21 cellular contexts compared by ENCODE assay signal in genomic region chr13:35887028-35887666, GRCh38.
A peak's percentile ranks its signal among the peaks of the same experiment; 100 is the strongest.
DNase-seq lines count a peak whose midpoint lies in the region; ATAC-seq and TF ChIP-seq lines count a peak whose summit lies in the region.
"Had no signal": no experiment of that assay in that cellular context is flagged by ENCODE, and none has a peak within 500 bp of the region (broad histone marks: within the 10 kb centered on the region; RNA-seq: fewer than 3 reads in every experiment).

No MANE protein-coding gene starts in this region.

- H3K4me3 ChIP-seq in dorsolateral prefrontal cortex (no peak overlapping the region), tibial artery (no peak overlapping the region)
- H3K4me3 ChIP-seq in effector memory CD4-positive, alpha-beta T cell (ENCODE audit: insufficient read depth, low read depth, low read length, poor library complexity, severe bottlenecking): no peak overlapping the region
- H3K4me3 ChIP-seq: BLaER1, SK-N-MC had no signal

- H3K4me1 ChIP-seq in tibial artery: peaks cover 0 to 24% (median 4%) of the 10 kb centered on the region in 4 donors
- no peaks in the 10 kb centered on the region for H3K4me1 ChIP-seq in effector memory CD4-positive, alpha-beta T cell (ENCODE audit: control insufficient read depth, insufficient read depth, low read length, poor library complexity, severe bottlenecking)
- H3K4me1 ChIP-seq: BLaER1 had no signal

- no peaks in the 10 kb centered on the region for H3K27me3 ChIP-seq in dorsolateral prefrontal cortex
- no peaks in the 10 kb centered on the region for H3K27me3 ChIP-seq in tibial artery
- H3K27me3 ChIP-seq in effector memory CD4-positive, alpha-beta T cell (replicated peaks; ENCODE audit: control insufficient read depth, insufficient read depth, low read length, poor library complexity, severe bottlenecking): no peaks in the 10 kb centered on the region
- H3K27me3 ChIP-seq: BLaER1 had no signal

- intact Hi-C loops in dorsolateral prefrontal cortex (cut with DNase I) (loop anchor here in 1 of 2 donors (10.0 kb wide), 1 partner anchor 58 kb away; no protein-coding TSS in a partner anchor), tibial artery (cut with DNase I; ENCODE audit: low total_unique reads) (no loop called here)

- TF ChIP-seq CTCF in dorsolateral prefrontal cortex (IDR thresholded peaks at IDR 0.05 in 54 of 56, conservative IDR thresholded peaks at IDR 0.05 in 2 of 56; ENCODE audit: low read depth in 1 of 56, partially characterized antibody in 56 of 56): no peak
- TF ChIP-seq CTCF in tibial artery (IDR thresholded peaks at IDR 0.05): no peak

- no peaks in the 10 kb centered on the region for H3K36me3 ChIP-seq in tibial artery
- H3K36me3 ChIP-seq in effector memory CD4-positive, alpha-beta T cell (ENCODE audit: control insufficient read depth, insufficient read depth, low read length): no peaks in the 10 kb centered on the region
- H3K36me3 ChIP-seq: BLaER1 had no signal

- no peaks in the 10 kb centered on the region for H3K9me3 ChIP-seq in tibial artery
- no peaks in the 10 kb centered on the region for H3K9me3 ChIP-seq in effector memory CD4-positive, alpha-beta T cell (ENCODE audit: control insufficient read depth, low read length)
- H3K9me3 ChIP-seq: BLaER1 had no signal

- DNase-seq in NCI-H1417 (lab: John Stamatoyannopoulos, UW) (peak in 2 of 3 experiments; percentile 9 to 15), NCI-H1417 treated with DMSO at 0.1 percent for 48 hours (lab: John Stamatoyannopoulos, UW) (no peak), NCI-H82 (lab: John Stamatoyannopoulos, UW) (peak; percentile 73), dorsolateral prefrontal cortex (no peak), tibial artery (no peak)
- DNase-seq in effector memory CD4-positive, alpha-beta T cell: no peak
- DNase-seq: CD8-positive, alpha-beta T cell; DMS79; H7; Kasumi-1; NCI-H1436; NCI-H2029 treated with DMSO at 0.1 percent for 48 hours; NCI-H345; NCI-H526 treated with DMSO at 0.1 percent for 48 hours; PC-3 had no signal

- H3K27ac ChIP-seq in dorsolateral prefrontal cortex (peak overlapping the region in 43 of 59 donors; percentile 3 to 76 (median 47)), tibial artery (peak overlapping the region; percentile 11 to 12)
- H3K27ac ChIP-seq in effector memory CD4-positive, alpha-beta T cell (ENCODE audit: insufficient read depth, low read length, poor library complexity, severe bottlenecking): no peak overlapping the region
- H3K27ac ChIP-seq: 22Rv1, BLaER1, HL-60, SK-N-MC had no signal

- no peak for ATAC-seq in HG02973 (IDR thresholded peaks at IDR 0.05; ENCODE audit: unreplicated experiment)
- ATAC-seq in GM19463 (IDR thresholded peaks at IDR 0.05; ENCODE audit: unreplicated experiment): no peak
- ATAC-seq: CD8-positive, alpha-beta T cell; PC-3 had no signal

Comparison
In these comparisons a context has a peak if more than half of its experiments do, and no peak if none do; other contexts are left out.
1. DNase-seq: peak in NCI-H1417 (2 of 3) and NCI-H82 (single experiment); none in NCI-H1417 treated with DMSO at 0.1 percent for 48 hours (single experiment), dorsolateral prefrontal cortex (0 of 10), tibial artery (0 of 2) and effector memory CD4-positive, alpha-beta T cell (0 of 3).